ENCODE assay signal across 8 cellular contexts in the genomic region with DNA sequence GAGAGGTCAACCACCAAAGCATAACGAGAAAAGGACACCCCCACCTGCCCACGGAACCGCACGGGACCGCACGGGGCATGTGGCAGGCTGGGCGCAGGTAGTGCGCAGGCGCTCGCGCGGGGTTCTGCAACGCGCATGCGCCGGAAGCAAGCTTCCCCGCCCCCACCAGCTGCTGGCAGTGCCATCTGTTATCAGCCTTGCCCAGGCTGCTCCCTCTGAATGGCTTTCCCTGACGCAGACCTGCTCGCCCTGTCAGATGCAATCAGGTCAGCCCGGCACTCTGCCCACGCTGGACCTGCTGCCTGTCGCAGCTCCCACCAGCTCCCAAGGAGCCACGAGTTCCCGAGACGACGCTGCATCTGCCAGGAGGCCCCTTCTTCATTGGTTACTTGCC. TPM values are rescaled to one million over a fixed set of nuclear protein-coding genes. Genes with fewer than 3 reads are reported as not detected.
DNase-seq lines count a peak whose midpoint lies in the region; ATAC-seq, FAIRE-seq and TF ChIP-seq lines count a peak whose summit lies in the region.

No MANE protein-coding gene starts in this region.

- peaks cover 24 to 68% (median 58%) of the 10 kb centered on the region in 10 experiments for H3K4me1 ChIP-seq in BLaER1 treated with 17β-estradiol and CSF1 and Interleukin-3, amounts not matched to agents 10 nM and 100 nM
- H3K4me1 ChIP-seq in rectal smooth muscle tissue (ENCODE audit: control insufficient read depth, insufficient read depth, low read length) (peaks cover 4% of the 10 kb centered on the region), vagina (peaks cover 37% of the 10 kb centered on the region)

- H3K9me3 ChIP-seq in BLaER1 treated with 17β-estradiol and CSF1 and Interleukin-3, amounts not matched to agents 10 nM and 100 nM (replicated peaks in 1 of 11): no peaks in the 10 kb centered on the region
- H3K9me3 ChIP-seq in vagina: no peaks in the 10 kb centered on the region

- peak overlapping the region; percentile 85 to 97 (median 95) for H3K4me2 ChIP-seq in BLaER1 treated with 17β-estradiol and CSF1 and Interleukin-3, amounts not matched to agents 10 nM and 100 nM

- TF ChIP-seq CTCF in vagina (IDR thresholded peaks at IDR 0.05): no peak

- H4K20me1 ChIP-seq in BLaER1 treated with 17β-estradiol and CSF1 and Interleukin-3, amounts not matched to agents 10 nM and 100 nM: peaks cover 16 to 100% (median 73%) of the 10 kb centered on the region in 11 experiments; a peak in 20 of 22 replicates

- ATAC-seq in HG02571 (IDR thresholded peaks at IDR 0.05; ENCODE audit: unreplicated experiment): peak; percentile 38

- peak; percentile 86 to 95 for DNase-seq in NCI-H524 (lab: John Stamatoyannopoulos, UW)
- no peak for DNase-seq in vagina (ENCODE audit: extremely low spot score in 2 of 2)
- no peak for DNase-seq in HTR-8/SVneo (ENCODE audit: insufficient read length, low spot score)
- DNase-seq in islet precursor cell: no peak

- H3K9ac ChIP-seq in BLaER1 treated with 17β-estradiol and CSF1 and Interleukin-3, amounts not matched to agents 10 nM and 100 nM: peak overlapping the region; percentile 43 to 80 (median 64); a peak in 20 of 22 replicates
- no peak overlapping the region for H3K9ac ChIP-seq in rectal smooth muscle tissue (ENCODE audit: low read length)

- H3K4me3 ChIP-seq in BLaER1 treated with 17β-estradiol and CSF1 and Interleukin-3, amounts not matched to agents 10 nM and 100 nM: peak overlapping the region; percentile 47 to 69 (median 56)
- peak overlapping the region; percentile 28 for H3K4me3 ChIP-seq in rectal smooth muscle tissue (ENCODE audit: low read length)
- H3K4me3 ChIP-seq in vagina: no peak overlapping the region

- peak overlapping the region in 10 of 11 experiments; percentile 32 to 84 (median 73); a peak in 19 of 22 replicates for H3K27ac ChIP-seq in BLaER1 treated with 17β-estradiol and CSF1 and Interleukin-3, amounts not matched to agents 10 nM and 100 nM
- H3K27ac ChIP-seq in angular gyrus (ENCODE audit: low read depth, low read length): peak overlapping the region; percentile 42
- H3K27ac ChIP-seq in rectal smooth muscle tissue (ENCODE audit: low read depth, low read length): no peak overlapping the region
- H3K27ac ChIP-seq in vagina: no peak overlapping the region

- no peak for FAIRE-seq in HTR-8/SVneo (lab: Jason Lieb, UNC)

- H3K36me3 ChIP-seq in BLaER1 treated with 17β-estradiol and CSF1 and Interleukin-3, amounts not matched to agents 10 nM and 100 nM: peaks cover 0 to 30% (median 9%) of the 10 kb centered on the region in 11 experiments; a peak in 9 of 22 replicates
- H3K36me3 ChIP-seq in rectal smooth muscle tissue (ENCODE audit: control insufficient read depth, insufficient read depth, low read length): no peaks in the 10 kb centered on the region
- H3K36me3 ChIP-seq in vagina: no peaks in the 10 kb centered on the region

- no peak for TF ChIP-seq POLR2A in vagina (IDR thresholded peaks at IDR 0.05)

- intact Hi-C loops in vagina (cut with DNase I): no loop called here

- H3K27me3 ChIP-seq in BLaER1 treated with 17β-estradiol and CSF1 and Interleukin-3, amounts not matched to agents 10 nM and 100 nM: no peaks in the 10 kb centered on the region
- H3K27me3 ChIP-seq in rectal smooth muscle tissue (ENCODE audit: control insufficient read depth, insufficient read depth, low read length) (no peaks in the 10 kb centered on the region), vagina (no peaks in the 10 kb centered on the region)

RNA-seq across cellular contexts. Expression of a gene that starts 22.8 kb away (rescaled TPM):
- total RNA-seq in vagina: 14.2 TPM

Comparison
In these comparisons a context has a peak if more than half of its experiments do, and no peak if none do; other contexts are left out.
1. H3K27ac ChIP-seq: peak in BLaER1 treated with 17β-estradiol and CSF1 and Interleukin-3, amounts not matched to agents 10 nM and 100 nM (10 of 11) and angular gyrus (single experiment); none in rectal smooth muscle tissue (single experiment) and vagina (single experiment).
2. H3K4me3 ChIP-seq: peak in BLaER1 treated with 17β-estradiol and CSF1 and Interleukin-3, amounts not matched to agents 10 nM and 100 nM (10 of 10) and rectal smooth muscle tissue (single experiment); none in vagina (0 of 2).
3. DNase-seq: peak in NCI-H524 (2 of 2); none in vagina (0 of 2), HTR-8/SVneo (single experiment) and islet precursor cell (single experiment).